In genomic region chr19:10987621-10988297, GRCh38 we compare ENCODE assay signal across 17 cellular contexts. TPM values are rescaled to one million over a fixed set of nuclear protein-coding genes. Genes with fewer than 3 reads are reported as not detected.
A peak's percentile ranks its signal among the peaks of the same experiment; 100 is the strongest.
DNase-seq lines count a peak whose midpoint lies in the region; ATAC-seq, FAIRE-seq and TF ChIP-seq lines count a peak whose summit lies in the region.
"Had no signal": no experiment of that assay in that cellular context is flagged by ENCODE, and none has a peak within 500 bp of the region (broad histone marks: within the 10 kb centered on the region; RNA-seq: fewer than 3 reads in every experiment).

No MANE protein-coding gene starts in this region.

- no peak overlapping the region for H3K4me3 Mint-ChIP-seq in progenitor cell of endocrine pancreas (ENCODE audit: low read depth)
- H3K4me3 Mint-ChIP-seq: CD8-positive, alpha-beta memory T cell; GM23338; H9 had no signal

- peaks cover 21% of the 10 kb centered on the region for H3K36me3 Mint-ChIP-seq in progenitor cell of endocrine pancreas (ENCODE audit: insufficient read depth)

- WGBS in right cardiac atrium, result 92% methylated on average over 31 of the region's 31 CpGs
- 97% methylated on average over 23 of the region's 31 CpGs for WGBS in K562 (ENCODE audit: insufficient coverage, low coverage, missing lambda C conversion rate)

- CTCF ChIA-PET in HEK293 (lab: Yijun Ruan, JAX), result interaction anchor here (0.6 kb wide), 1 partner anchor 15 kb away, joined by 3 read pairs; no protein-coding TSS in a partner anchor
- CTCF ChIA-PET in K562 (lab: Yijun Ruan, JAX; ENCODE audit: low intra/inter-chr PET ratio), result no interaction called here

- H3K4me1 ChIP-seq in right cardiac atrium (ENCODE audit: control insufficient read depth, insufficient read depth, low read length), result no peaks in the 10 kb centered on the region
- H3K4me1 ChIP-seq in HEK293 (ENCODE audit: control insufficient read depth, insufficient read depth, low read length), result no peaks in the 10 kb centered on the region
- peaks cover 0 to 3% of the 10 kb centered on the region in 2 experiments; a peak in 1 of 5 replicates for H3K4me1 ChIP-seq in K562 (replicated peaks in 1 of 2; ENCODE audit: control insufficient read depth in 2 of 2, insufficient read depth in 2 of 2, low read length in 2 of 2)
- H3K4me1 ChIP-seq in mucosa of descending colon (ENCODE audit: low read depth), result no peaks in the 10 kb centered on the region
- H3K4me1 ChIP-seq: Caco-2 had no signal

- no peak for FAIRE-seq in K562 (lab: Jason Lieb, UNC)
- FAIRE-seq: HepG2, HTR-8/SVneo had no signal

- H3K36me3 ChIP-seq in HEK293 (ENCODE audit: control insufficient read depth in 2 of 2, insufficient read depth in 1 of 2, low read length in 2 of 2) (peaks cover 9 to 89% of the 10 kb centered on the region in 2 experiments; a peak in 2 of 3 replicates), K562 (ENCODE audit: control insufficient read depth, insufficient read depth, low read length) (peaks cover 82% of the 10 kb centered on the region; the same call in 2 of the 3 replicates), mucosa of descending colon (ENCODE audit: low read depth) (peaks cover 8% of the 10 kb centered on the region)

- TF ChIP-seq RAD21 in K562 (CRISPR knock-in tag; conservative IDR thresholded peaks at IDR 0.05 in 1 of 2, IDR thresholded peaks at IDR 0.05 in 1 of 2), result no peak

- H3K9me3 ChIP-seq in right cardiac atrium (ENCODE audit: control insufficient read depth, low read length), result no peaks in the 10 kb centered on the region
- H3K9me3 ChIP-seq in HEK293 (ENCODE audit: control insufficient read depth, insufficient read depth, low read depth, low read length), result no peaks in the 10 kb centered on the region
- no peaks in the 10 kb centered on the region for H3K9me3 ChIP-seq in K562 (replicated peaks; ENCODE audit: control insufficient read depth, insufficient read depth, low read depth, low read length)
- no peaks in the 10 kb centered on the region for H3K9me3 ChIP-seq in mucosa of descending colon
- H3K9me3 ChIP-seq: BLaER1, Caco-2 had no signal

- no TSS peak for BruUV-seq in K562 (replicated peaks; lab: Mats Ljungman, UMichigan)

- no peak for ATAC-seq in right cardiac atrium
- no peak for ATAC-seq in K562
- ATAC-seq in GM18505 (IDR thresholded peaks at IDR 0.05; ENCODE audit: unreplicated experiment), result no peak
- no peak for ATAC-seq in mucosa of descending colon
- ATAC-seq: GM23338, HepG2 had no signal

- in situ Hi-C loops in K562 (cut with MboI), result no loop called here

- no peak overlapping the region for H2AFZ ChIP-seq in K562 (ENCODE audit: low read depth, low read length)
- H2AFZ ChIP-seq: GM23338 had no signal

- H3K4me1 Mint-ChIP-seq in progenitor cell of endocrine pancreas (ENCODE audit: low read depth), result no peaks in the 10 kb centered on the region
- H3K4me1 Mint-ChIP-seq: H9 had no signal

- intact Hi-C loops in right cardiac atrium (cut with DNase I) (no loop called here), cardiac septum (cut with DNase I) (no loop called here), K562 (cut with micrococcal nuclease) (no loop called here), mucosa of descending colon (cut with DNase I, micrococcal nuclease) (no loop called here)

- H3K27ac ChIP-seq in right cardiac atrium (ENCODE audit: low read length) (no peak overlapping the region), HEK293 (ENCODE audit: extremely low read depth, low read depth, low read length) (no peak overlapping the region), K562 (ENCODE audit: extremely low read depth, low read depth, low read length) (no peak overlapping the region)
- H3K27ac ChIP-seq: BLaER1 had no signal

- POLR2A ChIA-PET in HEK293 (lab: Yijun Ruan, JAX), result no interaction called here
- POLR2A ChIA-PET in K562 (lab: Yijun Ruan, JAX), result interaction anchor here (0.6 kb wide), 1 partner anchor 128 kb away, joined by 3 read pairs; no protein-coding TSS in a partner anchor

- no peaks in the 10 kb centered on the region for H3K9me1 ChIP-seq in K562 (ENCODE audit: control insufficient read depth, insufficient read depth, low read length)

- H3K9ac ChIP-seq in K562 (ENCODE audit: insufficient read depth in 1 of 2, low read depth in 2 of 2, low read length in 2 of 2), result no peak overlapping the region; a peak in 1 of 4 replicates
- H3K9ac ChIP-seq: BLaER1 had no signal

- peak in 2 of 3 donors; percentile 45 to 55 for DNase-seq in right cardiac atrium
- DNase-seq in cardiac septum (ENCODE audit: low spot score), result no peak
- peak in 1 of 4 experiments; percentile 11 for DNase-seq in K562 (ENCODE audit: extremely low read depth in 1 of 4, low spot score in 3 of 4)
- no peak for DNase-seq in progenitor cell of endocrine pancreas (ENCODE audit: low spot score, unreplicated experiment)
- DNase-seq in mucosa of descending colon, result no peak
- DNase-seq: 8988T; AML-193; Caco-2; CD8-positive, alpha-beta memory T cell; DMS53; H9 had no signal

- H3K79me2 ChIP-seq in K562 (ENCODE audit: control insufficient read depth, insufficient read depth, low read length), result peaks cover 22% of the 10 kb centered on the region

- no peak for TF ChIP-seq CTCF in HEK293 (tag by site-specific recombination; IDR thresholded peaks at IDR 0.05)
- no peak for TF ChIP-seq CTCF in K562 (IDR thresholded peaks at IDR 0.05 in 2 of 3, conservative IDR thresholded peaks at IDR 0.05 in 1 of 3; ENCODE audit: insufficient read depth in 2 of 3, low read depth in 1 of 3, low read length in 3 of 3)
- no peak for TF ChIP-seq CTCF in progenitor cell of endocrine pancreas (IDR thresholded peaks at IDR 0.05; ENCODE audit: unreplicated experiment)
- TF ChIP-seq CTCF in mucosa of descending colon (IDR thresholded peaks at IDR 0.05), result no peak

- no peak for TF ChIP-seq EP300 in K562 (IDR thresholded peaks at IDR 0.05; ENCODE audit: low read length)

- peak overlapping the region; percentile 45 for H3K27ac Mint-ChIP-seq in progenitor cell of endocrine pancreas
- H3K27ac Mint-ChIP-seq: GM23338 had no signal

- H3K27me3 ChIP-seq in right cardiac atrium (ENCODE audit: control insufficient read depth, insufficient read depth) (no peaks in the 10 kb centered on the region), K562 (ENCODE audit: control insufficient read depth in 2 of 2, insufficient read depth in 2 of 2, low read length in 2 of 2) (no peaks in the 10 kb centered on the region)
- H3K27me3 ChIP-seq: BLaER1 had no signal

- H3K4me3 ChIP-seq in right cardiac atrium (ENCODE audit: low read length), result no peak overlapping the region
- H3K4me3 ChIP-seq in HEK293 (ENCODE audit: low read depth, low read length), result no peak overlapping the region
- no peak overlapping the region for H3K4me3 ChIP-seq in K562
- no peak overlapping the region for H3K4me3 ChIP-seq in mucosa of descending colon
- H3K4me3 ChIP-seq: BLaER1, GM23338 had no signal

- H3K4me2 ChIP-seq in K562 (ENCODE audit: insufficient read depth, low read length), result no peak overlapping the region
- H3K4me2 ChIP-seq: BLaER1, GM23338 had no signal

- H3K9me3 Mint-ChIP-seq in progenitor cell of endocrine pancreas (ENCODE audit: low read depth), result no peaks in the 10 kb centered on the region
- H3K9me3 Mint-ChIP-seq: CD8-positive, alpha-beta memory T cell; GM23338; H9 had no signal

- TF ChIP-seq POLR2A in K562 (conservative IDR thresholded peaks at IDR 0.05), result no peak
- no peak for TF ChIP-seq POLR2A in GM18505 (IDR thresholded peaks at IDR 0.05; ENCODE audit: borderline replicate concordance, extremely low read depth, insufficient read depth, insufficient read length)

- H4K20me1 ChIP-seq in K562 (replicated peaks; ENCODE audit: control insufficient read depth, insufficient read depth, low read length), result no peaks in the 10 kb centered on the region

- no peaks in the 10 kb centered on the region for H3K27me3 Mint-ChIP-seq in progenitor cell of endocrine pancreas
- H3K27me3 Mint-ChIP-seq: CD8-positive, alpha-beta memory T cell had no signal

RNA-seq across cellular contexts. Expression of gene SMARCA4, which starts 26.9 kb away (rescaled TPM):
- total RNA-seq in right cardiac atrium (10 to 100 TPM; 33.1 to 49.6 (median 45.6) TPM), cardiac septum (52.2 TPM), K562 (2014; rRNA removed) (125 and 134 TPM in 2 replicates), K562 (2014; rRNA removed; fragmentation: Illumina TruSeq; extraction: Trizol) (45.7 and 48.4 TPM in 2 replicates), K562 (2015; rRNA removed; fragmentation: Illumina TruSeq; extraction: Trizol) (52.1 and 54.1 TPM in 2 replicates), K562 (2021) (194 and 207 TPM in 2 replicates), progenitor cell of endocrine pancreas (327 and 334 TPM in 2 replicates), mucosa of descending colon (10 to 100 TPM; 81.5 to 86.5 (median 86.3) TPM)
- polyA plus RNA-seq in right cardiac atrium (39.7 TPM), K562 (2011; rRNA removed) (40.7 and 69.1 TPM in 2 replicates), K562 (2014; fragmentation: Illumina TruSeq; extraction: Trizol) (98.6 and 118 TPM in 2 replicates), K562 (2014; fragmentation: Nextera tagmentation; extraction: Ambion mirVana) (10 to 100 TPM; 19.3 to 24.8 TPM), K562 (2014; rRNA removed) (68.9 and 84.5 TPM in 2 replicates)
- 239 and 474 TPM in 2 replicates for total RNA-seq in K562 (2011; cell fraction: chromatin; rRNA removed; ENCODE audit: low replicate concordance)
- total RNA-seq in K562 (2011; cell fraction: nucleolus; rRNA removed), result 201 and 202 TPM in 2 replicates
- total RNA-seq in K562 (2011; cell fraction: nucleoplasm; rRNA removed), result 194 and 219 TPM in 2 replicates
- polyA plus RNA-seq in K562 (2011; cell fraction: cytosol; rRNA removed), result 50.9 and 53.3 TPM in 2 replicates
- polyA plus RNA-seq in K562 (2011; cell fraction: nucleus; rRNA removed), result 84.2 and 133 TPM in 2 replicates
- 118 and 172 TPM in 2 replicates for polyA plus RNA-seq in K562 (2012)
- polyA minus RNA-seq in K562 (2011; rRNA and poly(A)+ RNA removed), result 91.0 and 105 TPM in 2 replicates
- 157 and 194 TPM in 2 replicates for polyA minus RNA-seq in K562 (2011; cell fraction: cytosol; rRNA and poly(A)+ RNA removed)
- polyA minus RNA-seq in K562 (2011; cell fraction: nucleus; rRNA and poly(A)+ RNA removed), result 68.0 and 102 TPM in 2 replicates

RNA-seq across cellular contexts. Expression of gene TIMM29, which starts 59.1 kb away (rescaled TPM):
- total RNA-seq in right cardiac atrium (10 to 100 TPM; 12.2 to 14.5 (median 13.0) TPM), cardiac septum (14.1 TPM), K562 (2014; rRNA removed) (29.4 and 32.7 TPM in 2 replicates), K562 (2014; rRNA removed; fragmentation: Illumina TruSeq; extraction: Trizol) (18.5 and 19.9 TPM in 2 replicates), K562 (2015; rRNA removed; fragmentation: Illumina TruSeq; extraction: Trizol) (20.2 and 20.7 TPM in 2 replicates), K562 (2021) (23.8 and 24.7 TPM in 2 replicates), progenitor cell of endocrine pancreas (25.6 and 29.4 TPM in 2 replicates), mucosa of descending colon (10 to 100 TPM; 18.5 to 25.0 (median 22.7) TPM)
- polyA plus RNA-seq in right cardiac atrium (14.1 TPM), K562 (2011; rRNA removed) (11.0 and 13.2 TPM in 2 replicates), K562 (2014; fragmentation: Illumina TruSeq; extraction: Trizol) (13.8 and 13.9 TPM in 2 replicates), K562 (2014; fragmentation: Nextera tagmentation; extraction: Ambion mirVana) (1 to 10 TPM; 2.4 to 3.2 TPM), K562 (2014; rRNA removed) (16.3 and 17.5 TPM in 2 replicates)
- 9.9 and 25.8 TPM in 2 replicates for total RNA-seq in K562 (2011; cell fraction: chromatin; rRNA removed; ENCODE audit: low replicate concordance)
- 30.1 and 31.0 TPM in 2 replicates for total RNA-seq in K562 (2011; cell fraction: nucleolus; rRNA removed)
- 14.4 and 15.4 TPM in 2 replicates for total RNA-seq in K562 (2011; cell fraction: nucleoplasm; rRNA removed)
- polyA plus RNA-seq in K562 (2011; cell fraction: cytosol; rRNA removed), result 10.3 and 20.8 TPM in 2 replicates
- polyA plus RNA-seq in K562 (2011; cell fraction: nucleus; rRNA removed), result 7.8 and 11.2 TPM in 2 replicates
- 17.4 and 20.2 TPM in 2 replicates for polyA plus RNA-seq in K562 (2012)
- polyA minus RNA-seq in K562 (2011; rRNA and poly(A)+ RNA removed), result 2.6 and 2.9 TPM in 2 replicates
- 4.8 and 6.6 TPM in 2 replicates for polyA minus RNA-seq in K562 (2011; cell fraction: cytosol; rRNA and poly(A)+ RNA removed)
- 5.7 and 7.8 TPM in 2 replicates for polyA minus RNA-seq in K562 (2011; cell fraction: nucleus; rRNA and poly(A)+ RNA removed)

RNA-seq across cellular contexts. Expression of gene YIPF2, which starts 59.3 kb away (rescaled TPM):
- 10 to 100 TPM; 19.3 to 25.5 (median 24.4) TPM for total RNA-seq in right cardiac atrium
- 26.5 TPM for polyA plus RNA-seq in right cardiac atrium
- 20.8 TPM for total RNA-seq in cardiac septum
- 41.8 and 150 TPM in 2 replicates for total RNA-seq in K562 (2011; cell fraction: chromatin; rRNA removed; ENCODE audit: low replicate concordance)
- total RNA-seq in K562 (2011; cell fraction: nucleolus; rRNA removed), result 200 and 225 TPM in 2 replicates
- total RNA-seq in K562 (2011; cell fraction: nucleoplasm; rRNA removed), result 96.4 and 107 TPM in 2 replicates
- 65.2 and 80.4 TPM in 2 replicates for total RNA-seq in K562 (2014; rRNA removed)
- total RNA-seq in K562 (2014; rRNA removed; fragmentation: Illumina TruSeq; extraction: Trizol), result 10.3 and 12.1 TPM in 2 replicates
- 31.6 and 32.5 TPM in 2 replicates for total RNA-seq in K562 (2015; rRNA removed; fragmentation: Illumina TruSeq; extraction: Trizol)
- 51.6 and 56.3 TPM in 2 replicates for total RNA-seq in K562 (2021)
- polyA plus RNA-seq in K562 (2011; rRNA removed), result 40.5 and 69.1 TPM in 2 replicates
- polyA plus RNA-seq in K562 (2011; cell fraction: cytosol; rRNA removed), result 114 and 210 TPM in 2 replicates
- 175 and 177 TPM in 2 replicates for polyA plus RNA-seq in K562 (2011; cell fraction: nucleus; rRNA removed)
- 41.2 and 77.2 TPM in 2 replicates for polyA plus RNA-seq in K562 (2012)
- 20.4 and 44.1 TPM in 2 replicates for polyA plus RNA-seq in K562 (2014; fragmentation: Illumina TruSeq; extraction: Trizol)
- polyA plus RNA-seq in K562 (2014; fragmentation: Nextera tagmentation; extraction: Ambion mirVana), result 1 to 10 TPM; 1.3 to 2.2 TPM
- polyA plus RNA-seq in K562 (2014; rRNA removed), result 64.3 and 74.2 TPM in 2 replicates
- polyA minus RNA-seq in K562 (2011; rRNA and poly(A)+ RNA removed), result 15.6 and 19.6 TPM in 2 replicates
- polyA minus RNA-seq in K562 (2011; cell fraction: cytosol; rRNA and poly(A)+ RNA removed), result 56.2 and 63.8 TPM in 2 replicates
- 26.0 and 30.7 TPM in 2 replicates for polyA minus RNA-seq in K562 (2011; cell fraction: nucleus; rRNA and poly(A)+ RNA removed)
- total RNA-seq in progenitor cell of endocrine pancreas, result 49.1 and 53.3 TPM in 2 replicates
- total RNA-seq in mucosa of descending colon, result 10 to 100 TPM; 34.0 to 55.8 (median 55.2) TPM

Comparison
In these comparisons a context has a peak if more than half of its experiments do, and no peak if none do; other contexts are left out.
1. DNase-seq: peak in right cardiac atrium (2 of 3); none in cardiac septum (single experiment), progenitor cell of endocrine pancreas (single experiment) and mucosa of descending colon (0 of 3).